14 cellular contexts compared by ENCODE assay signal in genomic region chr5:64666058-64666457, GRCh38. TPM values are rescaled to one million over a fixed set of nuclear protein-coding genes. Genes with fewer than 3 reads are reported as not detected.
DNase-seq lines count a peak whose midpoint lies in the region; ATAC-seq and TF ChIP-seq lines count a peak whose summit lies in the region.
"Had no signal": no experiment of that assay in that cellular context is flagged by ENCODE, and none has a peak within 500 bp of the region (broad histone marks: within the 10 kb centered on the region; RNA-seq: fewer than 3 reads in every experiment).

No MANE protein-coding gene starts in this region.

- H3K36me3 ChIP-seq in brain microvascular endothelial cell (replicated peaks) (no peaks in the 10 kb centered on the region), Karpas-422 (ENCODE audit: insufficient read depth, low read length) (no peaks in the 10 kb centered on the region)
- H3K36me3 ChIP-seq: SJCRH30 had no signal

- in situ Hi-C loops in brain microvascular endothelial cell (cut with HindIII; ENCODE audit: low pct_ligation_motif_present, low sequenced_read_pairs) = no loop called here

- H3K27ac ChIP-seq in brain microvascular endothelial cell (peak overlapping the region; percentile 74), Karpas-422 (ENCODE audit: low read length) (no peak overlapping the region)
- H3K27ac ChIP-seq: SJCRH30 had no signal

- H3K4me1 ChIP-seq in Karpas-422 (ENCODE audit: low read length) = peaks cover 6% of the 10 kb centered on the region
- H3K4me1 ChIP-seq: SJCRH30 had no signal

- no peak for ATAC-seq in GM21381 (IDR thresholded peaks at IDR 0.05; ENCODE audit: unreplicated experiment)
- ATAC-seq: left lobe of liver had no signal

- H2AFZ ChIP-seq in Karpas-422 (ENCODE audit: low read length) = no peak overlapping the region

- H3K79me2 ChIP-seq in Karpas-422 (ENCODE audit: low read length) = no peaks in the 10 kb centered on the region

- H4K20me1 ChIP-seq in Karpas-422 (ENCODE audit: insufficient read depth, low read depth, low read length) = no peaks in the 10 kb centered on the region

- H3K4me2 ChIP-seq in Karpas-422 (ENCODE audit: low read depth, low read length, poor library complexity, severe bottlenecking) = no peak overlapping the region

- DNase-seq in AG10803 (ENCODE audit: low read depth) = peak; percentile 17
- DNase-seq in LHCN-M2 (ENCODE audit: low read depth) = peak; percentile 43
- DNase-seq in brain microvascular endothelial cell = peak; percentile 92
- DNase-seq in kidney tubule cell (ENCODE audit: low spot score) = peak; percentile 17
- no peak for DNase-seq in NCI-H1436 (lab: John Stamatoyannopoulos, UW)
- no peak for DNase-seq in Karpas-422
- no peak for DNase-seq in DMS153 treated with DMSO at 0.1 percent for 48 hours (lab: John Stamatoyannopoulos, UW; ENCODE audit: unreplicated experiment)
- DNase-seq: activated CD4-positive, alpha-beta T cell treated with anti-CD3 and anti-CD28 coated beads, Interleukin-2, amount 50 U/mL, for 1 hour; activated T-cell treated with anti-CD3 and anti-CD28 coated beads, Interleukin-2, amount 50 U/mL, for 48 hours; hypothalamus; NCI-H1105 treated with DMSO at 0.1 percent for 48 hours had no signal

- H3K9me2 ChIP-seq in Karpas-422 (replicated peaks; ENCODE audit: insufficient read depth, low read length) = no peaks in the 10 kb centered on the region

- H3K4me3 ChIP-seq in AG10803 (ENCODE audit: low read length) (no peak overlapping the region), brain microvascular endothelial cell (ENCODE audit: low read depth, low read length) (no peak overlapping the region), Karpas-422 (ENCODE audit: low read length) (no peak overlapping the region)
- H3K4me3 ChIP-seq: SJCRH30 had no signal

- no peak for TF ChIP-seq CTCF in AG10803 (conservative IDR thresholded peaks at IDR 0.05; ENCODE audit: low read length)
- TF ChIP-seq CTCF in brain microvascular endothelial cell (IDR thresholded peaks at IDR 0.05; ENCODE audit: low read depth, low read length, missing control alignments) = no peak

- H3K9me3 ChIP-seq in Karpas-422 (ENCODE audit: low read length) = no peaks in the 10 kb centered on the region
- H3K9me3 ChIP-seq: SJCRH30 had no signal

- no peaks in the 10 kb centered on the region for H3K27me3 ChIP-seq in brain microvascular endothelial cell (replicated peaks)
- no peaks in the 10 kb centered on the region for H3K27me3 ChIP-seq in Karpas-422 (ENCODE audit: low read length)
- H3K27me3 ChIP-seq: SJCRH30 had no signal

- H3K9ac ChIP-seq in Karpas-422 (ENCODE audit: low read length) = no peak overlapping the region

RNA-seq across cellular contexts. Expression of gene SHISAL2B, which starts 24.2 kb away (rescaled TPM):
- not detected in 2 replicates for total RNA-seq in LHCN-M2 (2014; rRNA removed)
- not detected for polyA plus RNA-seq in LHCN-M2 (2012)
- not detected in 2 replicates for total RNA-seq in Karpas-422 (2014; rRNA removed; shearing (Covaris generic); ENCODE audit: low replicate concordance)
- total RNA-seq: left lobe of liver, SJCRH30 had no signal

Comparison
In these comparisons a context has a peak if more than half of its experiments do, and no peak if none do; other contexts are left out.
1. DNase-seq: peak in AG10803 (single experiment), LHCN-M2 (single experiment), brain microvascular endothelial cell (single experiment) and kidney tubule cell (single experiment); none in NCI-H1436 (single experiment), Karpas-422 (single experiment) and DMS153 treated with DMSO at 0.1 percent for 48 hours (single experiment).